Comparison of ENCODE assay signal across 15 cellular contexts in the genomic region with DNA sequence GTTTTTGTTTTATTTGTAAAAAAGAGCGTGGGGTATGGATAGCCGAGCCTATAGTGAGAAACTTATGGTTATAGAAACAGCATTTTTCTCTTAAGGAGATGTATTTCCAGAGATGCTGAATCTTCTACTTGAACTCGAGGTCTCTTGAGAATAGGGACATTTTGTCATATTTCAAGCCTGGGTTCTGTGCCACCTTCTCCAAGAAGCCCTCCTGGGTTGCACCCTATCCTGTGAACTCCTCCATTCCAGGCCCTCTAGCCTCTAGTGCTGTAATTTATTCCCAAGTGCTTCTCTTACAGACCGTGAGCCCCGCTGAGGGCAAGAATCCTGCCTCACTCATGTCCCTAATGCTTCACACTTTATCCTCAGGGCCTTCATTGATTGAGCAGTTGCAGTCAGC.
DNase-seq lines count a peak whose midpoint lies in the region; ATAC-seq and TF ChIP-seq lines count a peak whose summit lies in the region.
"Had no signal": no experiment of that assay in that cellular context is flagged by ENCODE, and none has a peak within 500 bp of the region (broad histone marks: within the 10 kb centered on the region; RNA-seq: fewer than 3 reads in every experiment).

No MANE protein-coding gene starts in this region.

- H3K27me3 ChIP-seq in endodermal cell (ENCODE audit: control insufficient read depth, insufficient read depth, low read length, poor library complexity, severe bottlenecking) (no peaks in the 10 kb centered on the region), thyroid gland (no peaks in the 10 kb centered on the region)
- H3K27me3 ChIP-seq: esophagus squamous epithelium had no signal

- H3K27ac ChIP-seq in endodermal cell (ENCODE audit: low read depth, low read length) (peak overlapping the region; percentile 4), thyroid gland (peak overlapping the region; percentile 57 to 91 (median 83))

- WGBS in endodermal cell (ENCODE audit: insufficient coverage in 1 of 2, insufficient read length in 1 of 2), 2 experiments, result 96 to 97% methylated on average over 5 of the region's 5 CpGs
- 86 to 93% methylated on average over 5 of the region's 5 CpGs for WGBS in thyroid gland, 2 donors

- intact Hi-C loops in activated T-helper 1 cell treated with anti-CD3 and anti-CD28 coated beads, Interleukin-12 subunit alpha, Interleukin-12 subunit beta, Interleukin-2, Interleukin-4 antibody, amounts not matched to agents 30 ng/mL and 10 ng/mL and 1 ng/mL, durations not matched to agents 14 hours and 24 hours and 36 hours (cut with micrococcal nuclease), result loop anchor here (2.0 to 5.0 kb wide), 3 partner anchors 426 to 1612 kb away; a partner anchor contains a TSS
- intact Hi-C loops in thyroid gland (cut with DNase I), result no loop called here

- no peaks in the 10 kb centered on the region for H3K9me3 ChIP-seq in endodermal cell (ENCODE audit: control insufficient read depth, low read length)
- no peaks in the 10 kb centered on the region for H3K9me3 ChIP-seq in thyroid gland
- H3K9me3 ChIP-seq: esophagus squamous epithelium had no signal

- no peak overlapping the region for H3K9ac ChIP-seq in endodermal cell (ENCODE audit: extremely low read depth, low read length, poor library complexity, severe bottlenecking)

- H3K27ac Mint-ChIP-seq in activated naive CD4-positive, alpha-beta T cell treated with anti-CD3 and anti-CD28 coated beads, Interleukin-2, amount 50 U/mL, for 24 hours, result peak overlapping the region; percentile 89
- H3K27ac Mint-ChIP-seq in activated T-helper 1 cell treated with anti-CD3 and anti-CD28 coated beads, Interleukin-12 subunit alpha, Interleukin-12 subunit beta, Interleukin-2, Interleukin-4 antibody, amounts not matched to agents 30 ng/mL and 10 ng/mL and 1 ng/mL, durations not matched to agents 14 hours and 24 hours and 36 hours, result peak overlapping the region; percentile 85
- H3K27ac Mint-ChIP-seq in endodermal cell, result no peak overlapping the region
- H3K27ac Mint-ChIP-seq: dendritic cell treated with granulocyte-macrophage colony-stimulating factor and Interleukin-4, amounts not matched to agents 40 ng/mL and 50 ng/mL, for 4 days had no signal

- H3K27me3 Mint-ChIP-seq in activated naive CD4-positive, alpha-beta T cell treated with anti-CD3 and anti-CD28 coated beads, Interleukin-2, amount 50 U/mL, for 24 hours, result no peaks in the 10 kb centered on the region
- H3K27me3 Mint-ChIP-seq in activated T-helper 1 cell treated with anti-CD3 and anti-CD28 coated beads, Interleukin-12 subunit alpha, Interleukin-12 subunit beta, Interleukin-2, Interleukin-4 antibody, amounts not matched to agents 30 ng/mL and 10 ng/mL and 1 ng/mL, durations not matched to agents 14 hours and 24 hours and 36 hours (ENCODE audit: insufficient read depth), result no peaks in the 10 kb centered on the region
- H3K27me3 Mint-ChIP-seq in endodermal cell (ENCODE audit: insufficient read depth), result no peaks in the 10 kb centered on the region

- H3K4me1 ChIP-seq in endodermal cell (ENCODE audit: control insufficient read depth, insufficient read depth, low read length), result no peaks in the 10 kb centered on the region
- peaks cover 76 to 87% of the 10 kb centered on the region in 2 donors for H3K4me1 ChIP-seq in thyroid gland

- TF ChIP-seq POLR2A in thyroid gland (IDR thresholded peaks at IDR 0.05), result no peak

- TF ChIP-seq CTCF in endodermal cell (conservative IDR thresholded peaks at IDR 0.05) (no peak), thyroid gland (IDR thresholded peaks at IDR 0.05) (no peak)

- H3K4me1 Mint-ChIP-seq in activated naive CD4-positive, alpha-beta T cell treated with anti-CD3 and anti-CD28 coated beads, Interleukin-2, amount 50 U/mL, for 24 hours, result peaks cover 56% of the 10 kb centered on the region
- peaks cover 67% of the 10 kb centered on the region for H3K4me1 Mint-ChIP-seq in activated T-helper 1 cell treated with anti-CD3 and anti-CD28 coated beads, Interleukin-12 subunit alpha, Interleukin-12 subunit beta, Interleukin-2, Interleukin-4 antibody, amounts not matched to agents 30 ng/mL and 10 ng/mL and 1 ng/mL, durations not matched to agents 14 hours and 24 hours and 36 hours (ENCODE audit: low read depth)
- H3K4me1 Mint-ChIP-seq in endodermal cell, result no peaks in the 10 kb centered on the region

- ATAC-seq in GM21723 (IDR thresholded peaks at IDR 0.05; ENCODE audit: unreplicated experiment) (no peak), GM18520 (IDR thresholded peaks at IDR 0.05; ENCODE audit: unreplicated experiment) (no peak), SK-N-SH treated with all-trans-retinoic acid at 6 μM for 48 hours (no peak)
- ATAC-seq: GM12878 had no signal

- no peaks in the 10 kb centered on the region for H3K9me3 Mint-ChIP-seq in activated naive CD4-positive, alpha-beta T cell treated with anti-CD3 and anti-CD28 coated beads, Interleukin-2, amount 50 U/mL, for 24 hours
- no peaks in the 10 kb centered on the region for H3K9me3 Mint-ChIP-seq in activated T-helper 1 cell treated with anti-CD3 and anti-CD28 coated beads, Interleukin-12 subunit alpha, Interleukin-12 subunit beta, Interleukin-2, Interleukin-4 antibody, amounts not matched to agents 30 ng/mL and 10 ng/mL and 1 ng/mL, durations not matched to agents 14 hours and 24 hours and 36 hours
- no peaks in the 10 kb centered on the region for H3K9me3 Mint-ChIP-seq in endodermal cell
- H3K9me3 Mint-ChIP-seq: dendritic cell treated with granulocyte-macrophage colony-stimulating factor and Interleukin-4, amounts not matched to agents 40 ng/mL and 50 ng/mL, for 4 days; nephron progenitor cell had no signal

- H3K4me3 Mint-ChIP-seq in activated naive CD4-positive, alpha-beta T cell treated with anti-CD3 and anti-CD28 coated beads, Interleukin-2, amount 50 U/mL, for 24 hours, result peak overlapping the region; percentile 68
- peak overlapping the region; percentile 69 for H3K4me3 Mint-ChIP-seq in activated T-helper 1 cell treated with anti-CD3 and anti-CD28 coated beads, Interleukin-12 subunit alpha, Interleukin-12 subunit beta, Interleukin-2, Interleukin-4 antibody, amounts not matched to agents 30 ng/mL and 10 ng/mL and 1 ng/mL, durations not matched to agents 14 hours and 24 hours and 36 hours
- no peak overlapping the region for H3K4me3 Mint-ChIP-seq in endodermal cell
- H3K4me3 Mint-ChIP-seq: dendritic cell treated with granulocyte-macrophage colony-stimulating factor and Interleukin-4, amounts not matched to agents 40 ng/mL and 50 ng/mL, for 4 days; nephron progenitor cell had no signal

- no peaks in the 10 kb centered on the region for H3K36me3 Mint-ChIP-seq in activated naive CD4-positive, alpha-beta T cell treated with anti-CD3 and anti-CD28 coated beads, Interleukin-2, amount 50 U/mL, for 24 hours
- H3K36me3 Mint-ChIP-seq in activated T-helper 1 cell treated with anti-CD3 and anti-CD28 coated beads, Interleukin-12 subunit alpha, Interleukin-12 subunit beta, Interleukin-2, Interleukin-4 antibody, amounts not matched to agents 30 ng/mL and 10 ng/mL and 1 ng/mL, durations not matched to agents 14 hours and 24 hours and 36 hours (ENCODE audit: low read depth), result no peaks in the 10 kb centered on the region
- peaks cover 19% of the 10 kb centered on the region for H3K36me3 Mint-ChIP-seq in endodermal cell (ENCODE audit: low read depth)

- peaks cover 8% of the 10 kb centered on the region for H3K36me3 ChIP-seq in endodermal cell (ENCODE audit: control insufficient read depth, insufficient read depth, low read length)
- H3K36me3 ChIP-seq in thyroid gland, result no peaks in the 10 kb centered on the region

- no peak for DNase-seq in activated naive CD4-positive, alpha-beta T cell treated with anti-CD3 and anti-CD28 coated beads, Interleukin-2, amount 50 U/mL, for 16 hours
- no peak for DNase-seq in activated T-helper 1 cell treated with anti-CD3 and anti-CD28 coated beads, Interleukin-12 subunit alpha, Interleukin-12 subunit beta, Interleukin-2, Interleukin-4 antibody, amounts not matched to agents 30 ng/mL and 10 ng/mL and 1 ng/mL, durations not matched to agents 14 hours and 24 hours and 36 hours (ENCODE audit: low spot score)
- DNase-seq in endodermal cell, result no peak
- no peak for DNase-seq in thyroid gland
- DNase-seq: esophagus squamous epithelium, NCI-H446 treated with DMSO at 0.1 percent for 48 hours, nephron progenitor cell, SHP77 treated with DMSO at 0.1 percent for 48 hours, T-helper 9 cell had no signal

- no peak overlapping the region for H3K4me3 ChIP-seq in endodermal cell (ENCODE audit: low read length)
- no peak overlapping the region for H3K4me3 ChIP-seq in thyroid gland (replicated peaks in 1 of 3)
- H3K4me3 ChIP-seq: esophagus squamous epithelium, GM12878 had no signal

TF ChIP-seq in SK-N-SH treated with all-trans-retinoic acid at 6 μM for 48 hours, 23 proteins besides CTCF, POLR2A, EP300 and RAD21:
- TF ChIP-seq ZNF565 (CRISPR knock-in tag; conservative IDR thresholded peaks at IDR 0.05; ENCODE audit: low read depth), result no peak
- TF ChIP-seq PPARA (CRISPR knock-in tag; IDR thresholded peaks at IDR 0.05; ENCODE audit: borderline replicate concordance), result no peak
- no peak for TF ChIP-seq ZFP3 (CRISPR knock-in tag; IDR thresholded peaks at IDR 0.05)
- no peak for TF ChIP-seq CSDC2 (CRISPR knock-in tag; IDR thresholded peaks at IDR 0.05)
- TF ChIP-seq SNAI2 (CRISPR knock-in tag; IDR thresholded peaks at IDR 0.05), result no peak
- TF ChIP-seq, protein P1, sequence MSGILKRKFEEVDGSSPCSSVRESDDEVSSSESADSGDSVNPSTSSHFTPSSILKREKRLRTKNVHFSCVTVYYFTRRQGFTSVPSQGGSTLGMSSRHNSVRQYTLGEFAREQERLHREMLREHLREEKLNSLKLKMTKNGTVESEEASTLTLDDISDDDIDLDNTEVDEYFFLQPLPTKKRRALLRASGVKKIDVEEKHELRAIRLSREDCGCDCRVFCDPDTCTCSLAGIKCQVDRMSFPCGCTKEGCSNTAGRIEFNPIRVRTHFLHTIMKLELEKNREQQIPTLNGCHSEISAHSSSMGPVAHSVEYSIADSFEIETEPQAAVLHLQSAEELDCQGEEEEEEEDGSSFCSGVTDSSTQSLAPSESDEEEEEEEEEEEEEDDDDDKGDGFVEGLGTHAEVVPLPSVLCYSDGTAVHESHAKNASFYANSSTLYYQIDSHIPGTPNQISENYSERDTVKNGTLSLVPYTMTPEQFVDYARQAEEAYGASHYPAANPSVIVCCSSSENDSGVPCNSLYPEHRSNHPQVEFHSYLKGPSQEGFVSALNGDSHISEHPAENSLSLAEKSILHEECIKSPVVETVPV (CRISPR knock-in tag; IDR thresholded peaks at IDR 0.05), result no peak
- no peak for TF ChIP-seq BACH2 (CRISPR knock-in tag; IDR thresholded peaks at IDR 0.05; ENCODE audit: borderline replicate concordance)
- TF ChIP-seq TCF4 (CRISPR knock-in tag; IDR thresholded peaks at IDR 0.05; ENCODE audit: borderline replicate concordance), result no peak
- no peak for TF ChIP-seq ZNF70 (CRISPR knock-in tag; IDR thresholded peaks at IDR 0.05)
- TF ChIP-seq ARNTL (CRISPR knock-in tag; IDR thresholded peaks at IDR 0.05; ENCODE audit: borderline replicate concordance, low read depth), result no peak
- no peak for TF ChIP-seq RARB (CRISPR knock-in tag; IDR thresholded peaks at IDR 0.05)
TF ChIP-seq in SK-N-SH treated with all-trans-retinoic acid at 6 μM for 48 hours: peak in this region for 0.
